23 cellular contexts compared by ENCODE assay signal in genomic region chr1:29470087-29470787, GRCh38.
DNase-seq lines count a peak whose midpoint lies in the region; TF ChIP-seq lines count a peak whose summit lies in the region.
"Had no signal": no experiment of that assay in that cellular context is flagged by ENCODE, and none has a peak within 500 bp of the region (broad histone marks: within the 10 kb centered on the region; RNA-seq: fewer than 3 reads in every experiment).

No MANE protein-coding gene starts in this region.

- H3K4me3 ChIP-seq in osteoblast (ENCODE audit: insufficient read depth, low read length) = no peak overlapping the region
- H3K4me3 ChIP-seq: GM23248, hepatocyte, left ventricle myocardium inferior, ovary, thyroid gland had no signal

- no peak overlapping the region for H3K27ac ChIP-seq in osteoblast (ENCODE audit: low read depth, low read length)
- H3K27ac ChIP-seq: foreskin keratinocyte, GM23248, hepatocyte, left ventricle myocardium inferior, ovary, thyroid gland had no signal

- no peaks in the 10 kb centered on the region for H3K4me1 ChIP-seq in osteoblast (ENCODE audit: insufficient read depth, low read length)
- H3K4me1 ChIP-seq: foreskin keratinocyte, left ventricle myocardium inferior, thyroid gland had no signal

- H3K4me2 ChIP-seq in osteoblast (ENCODE audit: insufficient read depth, low read length) = no peak overlapping the region
- H3K4me2 ChIP-seq: hepatocyte had no signal

- H4K20me1 ChIP-seq in osteoblast (ENCODE audit: insufficient read depth, low read length) = no peaks in the 10 kb centered on the region

- no peaks in the 10 kb centered on the region for H3K36me3 ChIP-seq in osteoblast (ENCODE audit: insufficient read depth, low read length)
- H3K36me3 ChIP-seq: left ventricle myocardium inferior, ovary, thyroid gland had no signal

- DNase-seq in D341Med (ENCODE audit: low spot score) = peak; percentile 88
- peak; percentile 96 for DNase-seq in DMS 273 (lab: John Stamatoyannopoulos, UW; ENCODE audit: unreplicated experiment)
- DNase-seq in NCI-H82 (lab: John Stamatoyannopoulos, UW) = peak; percentile 95
- DNase-seq in islet precursor cell = peak; percentile 54
- no peak for DNase-seq in SW 1271 (lab: John Stamatoyannopoulos, UW)
- no peak for DNase-seq in NOMO-1 treated with dmso at 0.1 percent for 144 hours (lab: John Stamatoyannopoulos, UW; ENCODE audit: unreplicated experiment)
- no peak for DNase-seq in osteoblast (ENCODE audit: insufficient read length, low spot score, missing footprints)
- DNase-seq: activated CD8-positive, alpha-beta T cell treated with anti-CD3 and anti-CD28 coated beads for 36 hours; CD4-positive, CD25-positive, alpha-beta regulatory T cell; effector CD4-positive, alpha-beta T cell; foreskin keratinocyte; GF-D8; midbrain; naive thymus-derived CD8-positive, alpha-beta T cell; NCI-H1436; NCI-H774; right cardiac atrium; stimulated activated naive CD4-positive, alpha-beta T cell treated with Interleukin-2 at 50 U/mL for 16 hours; thyroid gland had no signal

- no peak for TF ChIP-seq CTCF in osteoblast (IDR thresholded peaks at IDR 0.05; ENCODE audit: extremely low read depth, low read depth, low read length)

- no peaks in the 10 kb centered on the region for H3K9me3 ChIP-seq in osteoblast (ENCODE audit: low read depth, low read length)
- H3K9me3 ChIP-seq: ovary, thyroid gland had no signal

- no peaks in the 10 kb centered on the region for H3K79me2 ChIP-seq in osteoblast (ENCODE audit: insufficient read depth, low read length)
- H3K79me2 ChIP-seq: hepatocyte had no signal

- no peak overlapping the region for H2AFZ ChIP-seq in osteoblast (ENCODE audit: low read length)
- H2AFZ ChIP-seq: GM23248, hepatocyte had no signal

- peaks cover 10% of the 10 kb centered on the region for H3K27me3 ChIP-seq in osteoblast (ENCODE audit: insufficient read depth, low read length)
- H3K27me3 ChIP-seq: hepatocyte, ovary, thyroid gland had no signal

Comparison
In these comparisons a context has a peak if more than half of its experiments do, and no peak if none do; other contexts are left out.
1. DNase-seq: peak in D341Med (single experiment), DMS 273 (single experiment), NCI-H82 (single experiment) and islet precursor cell (single experiment); none in SW 1271 (0 of 2), NOMO-1 treated with dmso at 0.1 percent for 144 hours (single experiment) and osteoblast (single experiment).